In genomic region chr2:231182500-231182899, GRCh38 we compare ENCODE assay signal across 2 cellular contexts.
TF ChIP-seq lines count a peak whose summit lies in the region.

No MANE protein-coding gene starts in this region.

TF ChIP-seq in GM23338, 12 proteins besides CTCF, POLR2A, EP300 and RAD21 (continued from another document):
- TF ChIP-seq ZNF462 (CRISPR knock-in tag; IDR thresholded peaks at IDR 0.05): no peak
- TF ChIP-seq POLR2AphosphoS5 (IDR thresholded peaks at IDR 0.05; ENCODE audit: low read depth): no peak
- TF ChIP-seq STAT1 (IDR thresholded peaks at IDR 0.05; ENCODE audit: unreplicated experiment): no peak
- TF ChIP-seq EZH2phosphoT487 (IDR thresholded peaks at IDR 0.05; ENCODE audit: unreplicated experiment): no peak
- TF ChIP-seq ZNF331 (CRISPR knock-in tag; IDR thresholded peaks at IDR 0.05; ENCODE audit: low read depth): no peak
- no peak for TF ChIP-seq ZNF114 (CRISPR knock-in tag; IDR thresholded peaks at IDR 0.05)
- TF ChIP-seq ETS1 (IDR thresholded peaks at IDR 0.05): no peak
- TF ChIP-seq CREB1 (CRISPR knock-in tag; IDR thresholded peaks at IDR 0.05; ENCODE audit: low read depth): no peak
- TF ChIP-seq REST (IDR thresholded peaks at IDR 0.05; ENCODE audit: unreplicated experiment): no peak
- no peak for TF ChIP-seq NANOG (IDR thresholded peaks at IDR 0.05; ENCODE audit: borderline replicate concordance)

TF ChIP-seq in SK-N-SH, 30 proteins besides CTCF, POLR2A, EP300 and RAD21 (continued from another document):
- TF ChIP-seq USF1 (IDR thresholded peaks at IDR 0.05; ENCODE audit: borderline replicate concordance, low read depth) (peak; percentile 29; the same call in 1 of the 2 replicates), TEAD4 (IDR thresholded peaks at IDR 0.05; ENCODE audit: borderline replicate concordance, insufficient read depth) (no peak), PBX3 (IDR thresholded peaks at IDR 0.05) (no peak), EZH2phosphoT487 (IDR thresholded peaks at IDR 0.05; ENCODE audit: borderline replicate concordance, low read depth) (no peak), REST (IDR thresholded peaks at IDR 0.05; ENCODE audit: low read depth, low read length) (no peak), SIN3A (IDR thresholded peaks at IDR 0.05; ENCODE audit: borderline replicate concordance, low read depth, low read length) (no peak)
